ENCODE assay signal across 30 cellular contexts in genomic region chr9:127693143-127693542, GRCh38. TPM values are rescaled to one million over a fixed set of nuclear protein-coding genes. Genes with fewer than 3 reads are reported as not detected.
"Had no signal": no experiment of that assay in that cellular context is flagged by ENCODE, and none has a peak within 500 bp of the region (broad histone marks: within the 10 kb centered on the region; RNA-seq: fewer than 3 reads in every experiment).

No MANE protein-coding gene starts in this region.

- H3K4me3 ChIP-seq: SJCRH30, SK-N-MC had no signal

- ATAC-seq: activated CD8-positive, alpha-beta T cell treated with anti-CD3 and anti-CD28 coated beads for 36 hours; Panc1 had no signal

- H3K4me3 Mint-ChIP-seq: activated CD4-positive, alpha-beta T cell treated with anti-CD3 and anti-CD28 coated beads, Interleukin-2, amount 10 ng/mL, durations not matched to agents 24 days and 14 days; activated CD8-positive, alpha-beta T cell treated with anti-CD3 and anti-CD28 coated beads for 36 hours; activated naive CD4-positive, alpha-beta T cell treated with anti-CD3 and anti-CD28 coated beads, Interleukin-2, amount 50 U/mL, for 24 hours; activated naive CD8-positive, alpha-beta T cell treated with anti-CD3 and anti-CD28 coated beads, Interleukin-2, amount 10 ng/mL, durations not matched to agents 7 days and 5 days; brain; T-helper 2 cell treated with Interferon-gamma antibody and Interleukin-4, amounts not matched to agents 5 μg/mL and 100 μg/mL, for 36 hours had no signal

- H3K27me3 Mint-ChIP-seq: activated CD4-positive, alpha-beta T cell treated with anti-CD3 and anti-CD28 coated beads, Interleukin-2, amount 10 ng/mL, durations not matched to agents 24 days and 14 days; activated CD8-positive, alpha-beta T cell treated with anti-CD3 and anti-CD28 coated beads for 36 hours; activated naive CD4-positive, alpha-beta T cell treated with anti-CD3 and anti-CD28 coated beads, Interleukin-2, amount 50 U/mL, for 24 hours; brain had no signal

- H3K4me2 ChIP-seq: KMS-11 had no signal

- H3K36me3 ChIP-seq: SJCRH30 had no signal

- H3K4me1 Mint-ChIP-seq: activated CD4-positive, alpha-beta T cell treated with anti-CD3 and anti-CD28 coated beads, Interleukin-2, amount 10 ng/mL, durations not matched to agents 24 days and 14 days; activated naive CD8-positive, alpha-beta T cell treated with anti-CD3 and anti-CD28 coated beads, Interleukin-2, amount 10 ng/mL, durations not matched to agents 7 days and 5 days had no signal

- H3K27ac Mint-ChIP-seq: activated CD4-positive, alpha-beta T cell treated with anti-CD3 and anti-CD28 coated beads, Interleukin-2, amount 10 ng/mL, durations not matched to agents 24 days and 14 days; activated CD8-positive, alpha-beta T cell treated with anti-CD3 and anti-CD28 coated beads for 36 hours; activated naive CD4-positive, alpha-beta T cell treated with anti-CD3 and anti-CD28 coated beads, Interleukin-2, amount 50 U/mL, for 24 hours; activated naive CD8-positive, alpha-beta T cell treated with anti-CD3 and anti-CD28 coated beads, Interleukin-2, amount 10 ng/mL, durations not matched to agents 7 days and 5 days; activated T-helper 2 cell treated with anti-CD3 and anti-CD28 coated beads, Interferon-gamma antibody, Interleukin-2, Interleukin-4, amounts not matched to agents 10 μg/mL and 5 μg/mL and 100 μg/mL, durations not matched to agents 14 hours and 24 hours and 36 hours; T-helper 2 cell treated with Interferon-gamma antibody and Interleukin-4, amounts not matched to agents 5 μg/mL and 100 μg/mL, for 36 hours had no signal

- H3K27me3 ChIP-seq: SJCRH30 had no signal

- H3K9me3 ChIP-seq: SJCRH30 had no signal

- H3K36me3 Mint-ChIP-seq: activated naive CD4-positive, alpha-beta T cell treated with anti-CD3 and anti-CD28 coated beads, Interleukin-2, amount 50 U/mL, for 24 hours; activated naive CD8-positive, alpha-beta T cell treated with anti-CD3 and anti-CD28 coated beads, Interleukin-2, amount 10 ng/mL, durations not matched to agents 7 days and 5 days had no signal

- DNase-seq: activated CD4-positive, alpha-beta T cell treated with anti-CD3 and anti-CD28 coated beads, Interleukin-2, amount 10 ng/mL, durations not matched to agents 24 days and 14 days; activated CD4-positive, alpha-beta T cell treated with anti-CD3 and anti-CD28 coated beads, Interleukin-2, amount 50 U/mL, for 4 hours; activated CD8-positive, alpha-beta T cell treated with anti-CD3 and anti-CD28 coated beads for 36 hours; activated gamma-delta T cell; activated naive CD4-positive, alpha-beta T cell treated with Interleukin-2 at 50 U/mL for 16 hours; activated naive CD8-positive, alpha-beta T cell treated with anti-CD3 and anti-CD28 coated beads, Interleukin-2, amount 10 ng/mL, durations not matched to agents 7 days and 5 days; activated T-cell treated with anti-CD3 and anti-CD28 coated beads, Interleukin-2, amount 50 U/mL, for 1 hour; MM.1S; MV-4-11; NCI-H1092; NCI-H1436 treated with DMSO at 0.1 percent for 48 hours; NCI-H1694 treated with DMSO at 0.1 percent for 48 hours; NCI-H2029; NCI-H345; NCI-H524 treated with DMSO at 0.1 percent for 48 hours; SHP77; SJCRH30 had no signal

- H3K9ac ChIP-seq: KMS-11 had no signal

- FAIRE-seq: bronchial epithelial cell, TTC549 had no signal

- H3K9me3 Mint-ChIP-seq: activated CD4-positive, alpha-beta T cell treated with anti-CD3 and anti-CD28 coated beads, Interleukin-2, amount 10 ng/mL, durations not matched to agents 24 days and 14 days; activated CD8-positive, alpha-beta T cell treated with anti-CD3 and anti-CD28 coated beads for 36 hours; activated naive CD4-positive, alpha-beta T cell treated with anti-CD3 and anti-CD28 coated beads, Interleukin-2, amount 50 U/mL, for 24 hours; activated naive CD8-positive, alpha-beta T cell treated with anti-CD3 and anti-CD28 coated beads, Interleukin-2, amount 10 ng/mL, durations not matched to agents 7 days and 5 days; activated T-helper 2 cell treated with anti-CD3 and anti-CD28 coated beads, Interferon-gamma antibody, Interleukin-2, Interleukin-4, amounts not matched to agents 10 μg/mL and 5 μg/mL and 100 μg/mL, durations not matched to agents 14 hours and 24 hours and 36 hours; brain; T-helper 2 cell treated with Interferon-gamma antibody and Interleukin-4, amounts not matched to agents 5 μg/mL and 100 μg/mL, for 36 hours had no signal

- H3K27ac ChIP-seq: KMS-11, SJCRH30, SK-N-MC had no signal

RNA-seq across cellular contexts. Expression of gene CFAP157, which starts 13.6 kb away (rescaled TPM):
- total RNA-seq: activated CD4-positive, alpha-beta T cell treated with anti-CD3 and anti-CD28 coated beads, Interleukin-2, amount 10 ng/mL, durations not matched to agents 24 days and 14 days; activated CD8-positive, alpha-beta memory T cell treated with anti-CD3 and anti-CD28 coated beads for 36 hours; bronchial epithelial cell; LHCN-M2; NCI-H460; RPMI7951; SJCRH30 had no signal

RNA-seq across cellular contexts. Expression of gene TTC16, which starts 22.7 kb away (rescaled TPM):
- total RNA-seq: activated CD4-positive, alpha-beta T cell treated with anti-CD3 and anti-CD28 coated beads, Interleukin-2, amount 10 ng/mL, durations not matched to agents 24 days and 14 days; bronchial epithelial cell; LHCN-M2; NCI-H460; RPMI7951; SJCRH30 had no signal
